Comparison of ENCODE assay signal across 9 cellular contexts in genomic region chr17:21324741-21325140, GRCh38. TPM values are rescaled to one million over a fixed set of nuclear protein-coding genes. Genes with fewer than 3 reads are reported as not detected.
DNase-seq lines count a peak whose midpoint lies in the region; ATAC-seq and TF ChIP-seq lines count a peak whose summit lies in the region.
"Not testable (repeated sequence)": the region's sequence is repeated elsewhere in the genome, so short reads cannot be mapped to it uniquely, and the experiment has no call there.
"Had no signal": no experiment of that assay in that cellular context is flagged by ENCODE, and none has a peak within 500 bp of the region (broad histone marks: within the 10 kb centered on the region; RNA-seq: fewer than 3 reads in every experiment).

No MANE protein-coding gene starts in this region.

- intact Hi-C loops in OCI-LY7 (cut with micrococcal nuclease; ENCODE audit: unreplicated experiment): loop anchor here (5.0 to 10.0 kb wide), 2 partner anchors 60 to 188 kb away; no protein-coding TSS in a partner anchor

- not testable (repeated sequence) for H3K36me3 Mint-ChIP-seq in activated T-cell treated with anti-CD3 and anti-CD28 coated beads, Interleukin-2, amount 50 U/mL, for 72 hours (ENCODE audit: insufficient read depth in 2 of 2); neural crest cell (ENCODE audit: low read depth)

- not testable (repeated sequence) for H3K79me2 ChIP-seq in Karpas-422 (ENCODE audit: low read length); OCI-LY7 (ENCODE audit: insufficient read depth, low read depth, low read length)

- peak overlapping the region; percentile 87 for H3K4me2 ChIP-seq in BLaER1
- peak overlapping the region; percentile 73 for H3K4me2 ChIP-seq in Karpas-422 (ENCODE audit: low read depth, low read length, poor library complexity, severe bottlenecking)
- H3K4me2 ChIP-seq in OCI-LY7 (ENCODE audit: low read length): peak overlapping the region; percentile 31; the same call in 1 of the 2 replicates

- H3K4me1 Mint-ChIP-seq in activated T-cell treated with anti-CD3 and anti-CD28 coated beads, Interleukin-2, amount 50 U/mL, for 72 hours (ENCODE audit: low read depth); neural crest cell: not testable (repeated sequence)

- not testable (repeated sequence) for H3K4me3 ChIP-seq in BLaER1; OCI-LY7 (ENCODE audit: low read depth, low read length, poor library complexity, severe bottlenecking); coronary artery
- peak overlapping the region; percentile 51 for H3K4me3 ChIP-seq in Karpas-422 (ENCODE audit: low read length)

- H3K36me3 ChIP-seq in BLaER1; Karpas-422 (ENCODE audit: insufficient read depth, low read length); OCI-LY7 (ENCODE audit: insufficient read depth, low read length): not testable (repeated sequence)

- POLR2A ChIA-PET in OCI-LY7 (lab: Charles Lee): not testable (repeated sequence)

- not testable (repeated sequence) for ATAC-seq in activated T-cell treated with anti-CD3 and anti-CD28 coated beads, Interleukin-2, amount 50 U/mL, for 72 hours (replicated peaks in 1 of 2)

- not testable (repeated sequence) for H3K9me3 ChIP-seq in BLaER1; Karpas-422 (ENCODE audit: low read length); OCI-LY7 (ENCODE audit: low read length)

- H3K9me3 Mint-ChIP-seq in activated T-cell treated with anti-CD3 and anti-CD28 coated beads, Interleukin-2, amount 50 U/mL, for 72 hours; neural crest cell: not testable (repeated sequence)

- TF ChIP-seq CTCF in OCI-LY7 (conservative IDR thresholded peaks at IDR 0.05; ENCODE audit: low read length); coronary artery (IDR thresholded peaks at IDR 0.05); neural crest cell (conservative IDR thresholded peaks at IDR 0.05): not testable (repeated sequence)

- not testable (repeated sequence) for H3K9ac ChIP-seq in BLaER1
- peak overlapping the region; percentile 75 for H3K9ac ChIP-seq in Karpas-422 (ENCODE audit: low read length)

- H3K27ac Mint-ChIP-seq in activated T-cell treated with anti-CD3 and anti-CD28 coated beads, Interleukin-2, amount 50 U/mL, for 72 hours: peak overlapping the region; percentile 54
- not testable (repeated sequence) for H3K27ac Mint-ChIP-seq in neural crest cell (ENCODE audit: unreplicated experiment)

- not testable (repeated sequence) for H2AFZ ChIP-seq in Karpas-422 (ENCODE audit: low read length)
- H2AFZ ChIP-seq in OCI-LY7 (ENCODE audit: low read length): peak overlapping the region; percentile 55; the same call in 1 of the 2 replicates

- BruUV-seq in OCI-LY7 (replicated peaks; lab: Mats Ljungman, UMichigan): not testable (repeated sequence)

- H4K20me1 ChIP-seq in BLaER1; Karpas-422 (ENCODE audit: insufficient read depth, low read depth, low read length); OCI-LY7 (ENCODE audit: insufficient read depth, low read length): not testable (repeated sequence)

- H3K27me3 ChIP-seq in BLaER1: peaks cover 15% of the 10 kb centered on the region; the same call in 1 of the 2 replicates
- not testable (repeated sequence) for H3K27me3 ChIP-seq in Karpas-422 (ENCODE audit: low read length)

- peak; percentile 90 for DNase-seq in Karpas-422
- not testable (repeated sequence) for DNase-seq in OCI-LY7 (ENCODE audit: low spot score); activated T-cell treated with anti-CD3 and anti-CD28 coated beads, Interleukin-2, amount 50 U/mL, for 72 hours; neural crest cell (ENCODE audit: low read depth, low spot score)
- peak; percentile 4 for DNase-seq in coronary artery (ENCODE audit: low spot score)

- H3K27ac ChIP-seq in BLaER1; OCI-LY7 (ENCODE audit: low read depth, low read length, poor library complexity, severe bottlenecking); coronary artery: not testable (repeated sequence)
- peak overlapping the region; percentile 99 for H3K27ac ChIP-seq in Karpas-422 (ENCODE audit: low read length)

- CTCF ChIA-PET in OCI-LY7 (lab: Charles Lee; ENCODE audit: unreplicated experiment): not testable (repeated sequence)

- H3K4me3 Mint-ChIP-seq in activated T-cell treated with anti-CD3 and anti-CD28 coated beads, Interleukin-2, amount 50 U/mL, for 72 hours: peak overlapping the region in 1 of 2 donors; percentile 60
- H3K4me3 Mint-ChIP-seq in neural crest cell: peak overlapping the region; percentile 72

- peaks cover 59% of the 10 kb centered on the region for H3K4me1 ChIP-seq in BLaER1
- peaks cover 91% of the 10 kb centered on the region for H3K4me1 ChIP-seq in Karpas-422 (ENCODE audit: low read length)
- peaks cover 47% of the 10 kb centered on the region for H3K4me1 ChIP-seq in OCI-LY7 (ENCODE audit: insufficient read depth, low read length, poor library complexity, severe bottlenecking)

- H3K27me3 Mint-ChIP-seq in activated T-cell treated with anti-CD3 and anti-CD28 coated beads, Interleukin-2, amount 50 U/mL, for 72 hours (ENCODE audit: low read depth): not testable (repeated sequence)
- peaks cover 34% of the 10 kb centered on the region for H3K27me3 Mint-ChIP-seq in neural crest cell (ENCODE audit: low read depth)

- H3K9me2 ChIP-seq in Karpas-422 (replicated peaks; ENCODE audit: insufficient read depth, low read length); OCI-LY7 (ENCODE audit: insufficient read depth, low read length): not testable (repeated sequence)

RNA-seq across cellular contexts. Expression of gene MAP2K3, which starts 40.2 kb away (rescaled TPM):
- 49.4 and 66.7 TPM in 2 replicates for total RNA-seq in Karpas-422 (2014; rRNA removed; shearing (Covaris generic); ENCODE audit: low replicate concordance)
- total RNA-seq in OCI-LY7 (2014; rRNA removed; shearing (Covaris generic)): 13.6 and 27.8 TPM in 2 replicates
- 70.3 and 71.5 TPM in 2 replicates for total RNA-seq in OCI-LY7 (2022)
- 100 to 1,000 TPM; 104 to 107 TPM for total RNA-seq in activated T-cell treated with anti-CD3 and anti-CD28 coated beads, Interleukin-2, amount 50 U/mL, for 72 hours
- 19.4 and 20.3 TPM in 2 replicates for total RNA-seq in neural crest cell

RNA-seq across cellular contexts. Expression of gene KCNJ12, which starts 51.4 kb away (rescaled TPM):
- total RNA-seq in Karpas-422 (2014; rRNA removed; shearing (Covaris generic); ENCODE audit: low replicate concordance): 0.22 and 1.1 TPM in 2 replicates
- 0.13 and 0.16 TPM in 2 replicates for total RNA-seq in OCI-LY7 (2014; rRNA removed; shearing (Covaris generic))
- total RNA-seq in OCI-LY7 (2022) (0.17 and 0.22 TPM in 2 replicates), neural crest cell (6.1 and 6.6 TPM in 2 replicates)
- total RNA-seq in activated T-cell treated with anti-CD3 and anti-CD28 coated beads, Interleukin-2, amount 50 U/mL, for 72 hours: not detected
- total RNA-seq: B cell; CD4-positive, alpha-beta memory T cell; CD8-positive, alpha-beta memory T cell had no signal

Comparison
In these comparisons a context has a peak if more than half of its experiments do, and no peak if none do; other contexts are left out.
1. H3K4me2 ChIP-seq: peak in every context shown above with its lines; median percentile 87 in BLaER1; 73 in Karpas-422; 31 in OCI-LY7.